Comparison of ENCODE assay signal across 1 cellular context in the genomic region with DNA sequence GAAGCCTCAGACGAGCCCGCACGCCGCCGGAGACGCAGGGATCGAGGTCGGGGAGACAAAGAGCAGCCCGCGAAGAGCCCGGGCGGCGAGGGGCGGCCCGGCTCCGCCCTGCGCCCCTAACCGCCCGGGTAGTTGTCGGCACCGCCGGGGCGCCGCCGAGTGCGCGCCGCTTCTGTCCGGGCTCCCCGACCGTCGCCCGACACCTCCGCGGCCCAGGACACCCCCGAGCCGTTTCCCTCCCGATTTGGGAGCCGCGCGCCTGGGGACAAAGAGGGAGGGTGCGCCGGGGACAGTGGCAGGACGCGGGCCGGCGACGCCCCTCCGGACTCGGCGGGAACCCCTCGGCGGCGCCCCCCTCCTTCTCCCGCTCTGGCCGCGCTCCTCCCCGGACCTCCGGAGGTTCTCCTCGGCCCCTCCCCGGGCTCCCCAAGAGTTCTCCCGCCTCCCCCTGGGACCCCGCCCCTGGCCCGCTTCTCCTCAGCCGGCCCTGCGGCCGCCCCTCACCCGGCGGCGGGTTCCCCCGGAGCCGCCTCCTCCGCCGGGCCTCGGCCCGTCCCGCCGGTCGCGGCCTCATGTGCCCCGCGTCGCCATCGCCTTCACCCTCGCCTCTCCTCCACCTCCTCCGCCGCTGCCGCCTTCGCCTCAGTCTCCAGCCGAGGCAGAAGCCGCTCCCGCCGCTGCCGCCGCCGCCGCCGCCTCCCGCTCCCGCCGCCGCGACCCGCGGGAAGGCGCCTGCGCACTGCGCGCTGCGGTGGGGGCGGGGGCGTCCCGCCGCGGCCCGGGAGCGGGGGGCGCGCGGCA.
TF ChIP-seq lines count a peak whose summit lies in the region.

A gene (minus strand): TSS at position 730 of the 801 bp plus-strand sequence. CDS start 24,470 bp downstream, outside the sequence.

TF ChIP-seq in HepG2, 621 proteins besides CTCF, POLR2A, EP300 and RAD21 (continued from another document and continues in another):
- TF ChIP-seq, protein P1, sequence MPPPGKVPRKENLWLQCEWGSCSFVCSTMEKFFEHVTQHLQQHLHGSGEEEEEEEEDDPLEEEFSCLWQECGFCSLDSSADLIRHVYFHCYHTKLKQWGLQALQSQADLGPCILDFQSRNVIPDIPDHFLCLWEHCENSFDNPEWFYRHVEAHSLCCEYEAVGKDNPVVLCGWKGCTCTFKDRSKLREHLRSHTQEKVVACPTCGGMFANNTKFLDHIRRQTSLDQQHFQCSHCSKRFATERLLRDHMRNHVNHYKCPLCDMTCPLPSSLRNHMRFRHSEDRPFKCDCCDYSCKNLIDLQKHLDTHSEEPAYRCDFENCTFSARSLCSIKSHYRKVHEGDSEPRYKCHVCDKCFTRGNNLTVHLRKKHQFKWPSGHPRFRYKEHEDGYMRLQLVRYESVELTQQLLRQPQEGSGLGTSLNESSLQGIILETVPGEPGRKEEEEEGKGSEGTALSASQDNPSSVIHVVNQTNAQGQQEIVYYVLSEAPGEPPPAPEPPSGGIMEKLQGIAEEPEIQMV (CRISPR knock-in tag; IDR thresholded peaks at IDR 0.05; ENCODE audit: low read depth), result no peak
- TF ChIP-seq NFIB (CRISPR knock-in tag; IDR thresholded peaks at IDR 0.05; ENCODE audit: borderline replicate concordance) (no peak), RFXANK (CRISPR knock-in tag; IDR thresholded peaks at IDR 0.05) (no peak), ZNF550 (CRISPR knock-in tag; IDR thresholded peaks at IDR 0.05; ENCODE audit: borderline replicate concordance) (no peak), ZC3H13 (CRISPR knock-in tag; IDR thresholded peaks at IDR 0.05) (no peak), ZNF773 (CRISPR knock-in tag; IDR thresholded peaks at IDR 0.05; ENCODE audit: borderline replicate concordance) (0 out of 2 replicates have a peak, but pooled peaks have one; percentile 21), ZNF331 (CRISPR knock-in tag; IDR thresholded peaks at IDR 0.05) (no peak), ZFYVE20 (CRISPR knock-in tag; IDR thresholded peaks at IDR 0.05; ENCODE audit: borderline replicate concordance, low read depth) (0 out of 2 replicates have a peak, but pooled peaks have one; percentile 31), CC2D1A (CRISPR knock-in tag; IDR thresholded peaks at IDR 0.05) (no peak), ZNF224 (CRISPR knock-in tag; IDR thresholded peaks at IDR 0.05) (no peak), NR1H2 (CRISPR knock-in tag; IDR thresholded peaks at IDR 0.05; ENCODE audit: borderline replicate concordance, low read depth) (no peak), MZF1 (CRISPR knock-in tag; IDR thresholded peaks at IDR 0.05; ENCODE audit: borderline replicate concordance) (no peak), MTA3 (CRISPR knock-in tag; IDR thresholded peaks at IDR 0.05) (no peak), ZNF556 (CRISPR knock-in tag; IDR thresholded peaks at IDR 0.05; ENCODE audit: borderline replicate concordance) (no peak), CCAR2 (optimal IDR thresholded peaks at IDR 0.05; ENCODE audit: low read depth, low read length) (no peak), ZFP82 (CRISPR knock-in tag; IDR thresholded peaks at IDR 0.05; ENCODE audit: borderline replicate concordance) (peak; percentile 58; the same call in 1 of the 2 replicates), ZNF20 (CRISPR knock-in tag; IDR thresholded peaks at IDR 0.05) (no peak), ZNF354B (CRISPR knock-in tag; IDR thresholded peaks at IDR 0.05) (no peak), ZNF776 (CRISPR knock-in tag; IDR thresholded peaks at IDR 0.05) (no peak), MAZ (IDR thresholded peaks at IDR 0.05; ENCODE audit: borderline replicate concordance, low read depth, low read length) (no peak), MAZ (CRISPR knock-in tag; IDR thresholded peaks at IDR 0.05; ENCODE audit: low read depth) (0 out of 2 replicates have a peak, but pooled peaks have one; percentile 30), EED (CRISPR knock-in tag; IDR thresholded peaks at IDR 0.05) (peak; percentile 61; the same call in 1 of the 2 replicates), SP4 (CRISPR knock-in tag; IDR thresholded peaks at IDR 0.05) (0 out of 2 replicates have a peak, but pooled peaks have one; percentile 9), MYC (CRISPR knock-in tag; IDR thresholded peaks at IDR 0.05; ENCODE audit: borderline replicate concordance) (no peak), ZNF44 (CRISPR knock-in tag; IDR thresholded peaks at IDR 0.05) (no peak)
- TF ChIP-seq, protein P2, sequence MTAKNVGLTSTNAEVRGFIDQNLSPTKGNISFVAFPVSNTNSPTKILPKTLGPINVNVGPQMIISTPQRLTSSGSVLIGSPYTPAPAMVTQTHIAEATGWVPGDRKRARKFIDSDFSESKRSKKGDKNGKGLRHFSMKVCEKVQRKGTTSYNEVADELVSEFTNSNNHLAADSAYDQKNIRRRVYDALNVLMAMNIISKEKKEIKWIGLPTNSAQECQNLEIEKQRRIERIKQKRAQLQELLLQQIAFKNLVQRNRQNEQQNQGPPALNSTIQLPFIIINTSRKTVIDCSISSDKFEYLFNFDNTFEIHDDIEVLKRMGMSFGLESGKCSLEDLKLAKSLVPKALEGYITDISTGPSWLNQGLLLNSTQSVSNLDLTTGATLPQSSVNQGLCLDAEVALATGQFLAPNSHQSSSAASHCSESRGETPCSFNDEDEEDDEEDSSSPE (CRISPR knock-in tag; IDR thresholded peaks at IDR 0.05), result 0 out of 2 replicates have a peak, but pooled peaks have one; percentile 26
- TF ChIP-seq, protein P3, sequence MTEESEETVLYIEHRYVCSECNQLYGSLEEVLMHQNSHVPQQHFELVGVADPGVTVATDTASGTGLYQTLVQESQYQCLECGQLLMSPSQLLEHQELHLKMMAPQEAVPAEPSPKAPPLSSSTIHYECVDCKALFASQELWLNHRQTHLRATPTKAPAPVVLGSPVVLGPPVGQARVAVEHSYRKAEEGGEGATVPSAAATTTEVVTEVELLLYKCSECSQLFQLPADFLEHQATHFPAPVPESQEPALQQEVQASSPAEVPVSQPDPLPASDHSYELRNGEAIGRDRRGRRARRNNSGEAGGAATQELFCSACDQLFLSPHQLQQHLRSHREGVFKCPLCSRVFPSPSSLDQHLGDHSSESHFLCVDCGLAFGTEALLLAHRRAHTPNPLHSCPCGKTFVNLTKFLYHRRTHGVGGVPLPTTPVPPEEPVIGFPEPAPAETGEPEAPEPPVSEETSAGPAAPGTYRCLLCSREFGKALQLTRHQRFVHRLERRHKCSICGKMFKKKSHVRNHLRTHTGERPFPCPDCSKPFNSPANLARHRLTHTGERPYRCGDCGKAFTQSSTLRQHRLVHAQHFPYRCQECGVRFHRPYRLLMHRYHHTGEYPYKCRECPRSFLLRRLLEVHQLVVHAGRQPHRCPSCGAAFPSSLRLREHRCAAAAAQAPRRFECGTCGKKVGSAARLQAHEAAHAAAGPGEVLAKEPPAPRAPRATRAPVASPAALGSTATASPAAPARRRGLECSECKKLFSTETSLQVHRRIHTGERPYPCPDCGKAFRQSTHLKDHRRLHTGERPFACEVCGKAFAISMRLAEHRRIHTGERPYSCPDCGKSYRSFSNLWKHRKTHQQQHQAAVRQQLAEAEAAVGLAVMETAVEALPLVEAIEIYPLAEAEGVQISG (CRISPR knock-in tag; IDR thresholded peaks at IDR 0.05), result no peak
- TF ChIP-seq, protein P4, sequence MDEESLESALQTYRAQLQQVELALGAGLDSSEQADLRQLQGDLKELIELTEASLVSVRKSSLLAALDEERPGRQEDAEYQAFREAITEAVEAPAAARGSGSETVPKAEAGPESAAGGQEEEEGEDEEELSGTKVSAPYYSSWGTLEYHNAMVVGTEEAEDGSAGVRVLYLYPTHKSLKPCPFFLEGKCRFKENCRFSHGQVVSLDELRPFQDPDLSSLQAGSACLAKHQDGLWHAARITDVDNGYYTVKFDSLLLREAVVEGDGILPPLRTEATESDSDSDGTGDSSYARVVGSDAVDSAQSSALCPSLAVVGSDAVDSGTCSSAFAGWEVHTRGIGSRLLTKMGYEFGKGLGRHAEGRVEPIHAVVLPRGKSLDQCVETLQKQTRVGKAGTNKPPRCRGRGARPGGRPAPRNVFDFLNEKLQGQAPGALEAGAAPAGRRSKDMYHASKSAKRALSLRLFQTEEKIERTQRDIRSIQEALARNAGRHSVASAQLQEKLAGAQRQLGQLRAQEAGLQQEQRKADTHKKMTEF (CRISPR knock-in tag; IDR thresholded peaks at IDR 0.05), result no peak
- TF ChIP-seq, protein P5, sequence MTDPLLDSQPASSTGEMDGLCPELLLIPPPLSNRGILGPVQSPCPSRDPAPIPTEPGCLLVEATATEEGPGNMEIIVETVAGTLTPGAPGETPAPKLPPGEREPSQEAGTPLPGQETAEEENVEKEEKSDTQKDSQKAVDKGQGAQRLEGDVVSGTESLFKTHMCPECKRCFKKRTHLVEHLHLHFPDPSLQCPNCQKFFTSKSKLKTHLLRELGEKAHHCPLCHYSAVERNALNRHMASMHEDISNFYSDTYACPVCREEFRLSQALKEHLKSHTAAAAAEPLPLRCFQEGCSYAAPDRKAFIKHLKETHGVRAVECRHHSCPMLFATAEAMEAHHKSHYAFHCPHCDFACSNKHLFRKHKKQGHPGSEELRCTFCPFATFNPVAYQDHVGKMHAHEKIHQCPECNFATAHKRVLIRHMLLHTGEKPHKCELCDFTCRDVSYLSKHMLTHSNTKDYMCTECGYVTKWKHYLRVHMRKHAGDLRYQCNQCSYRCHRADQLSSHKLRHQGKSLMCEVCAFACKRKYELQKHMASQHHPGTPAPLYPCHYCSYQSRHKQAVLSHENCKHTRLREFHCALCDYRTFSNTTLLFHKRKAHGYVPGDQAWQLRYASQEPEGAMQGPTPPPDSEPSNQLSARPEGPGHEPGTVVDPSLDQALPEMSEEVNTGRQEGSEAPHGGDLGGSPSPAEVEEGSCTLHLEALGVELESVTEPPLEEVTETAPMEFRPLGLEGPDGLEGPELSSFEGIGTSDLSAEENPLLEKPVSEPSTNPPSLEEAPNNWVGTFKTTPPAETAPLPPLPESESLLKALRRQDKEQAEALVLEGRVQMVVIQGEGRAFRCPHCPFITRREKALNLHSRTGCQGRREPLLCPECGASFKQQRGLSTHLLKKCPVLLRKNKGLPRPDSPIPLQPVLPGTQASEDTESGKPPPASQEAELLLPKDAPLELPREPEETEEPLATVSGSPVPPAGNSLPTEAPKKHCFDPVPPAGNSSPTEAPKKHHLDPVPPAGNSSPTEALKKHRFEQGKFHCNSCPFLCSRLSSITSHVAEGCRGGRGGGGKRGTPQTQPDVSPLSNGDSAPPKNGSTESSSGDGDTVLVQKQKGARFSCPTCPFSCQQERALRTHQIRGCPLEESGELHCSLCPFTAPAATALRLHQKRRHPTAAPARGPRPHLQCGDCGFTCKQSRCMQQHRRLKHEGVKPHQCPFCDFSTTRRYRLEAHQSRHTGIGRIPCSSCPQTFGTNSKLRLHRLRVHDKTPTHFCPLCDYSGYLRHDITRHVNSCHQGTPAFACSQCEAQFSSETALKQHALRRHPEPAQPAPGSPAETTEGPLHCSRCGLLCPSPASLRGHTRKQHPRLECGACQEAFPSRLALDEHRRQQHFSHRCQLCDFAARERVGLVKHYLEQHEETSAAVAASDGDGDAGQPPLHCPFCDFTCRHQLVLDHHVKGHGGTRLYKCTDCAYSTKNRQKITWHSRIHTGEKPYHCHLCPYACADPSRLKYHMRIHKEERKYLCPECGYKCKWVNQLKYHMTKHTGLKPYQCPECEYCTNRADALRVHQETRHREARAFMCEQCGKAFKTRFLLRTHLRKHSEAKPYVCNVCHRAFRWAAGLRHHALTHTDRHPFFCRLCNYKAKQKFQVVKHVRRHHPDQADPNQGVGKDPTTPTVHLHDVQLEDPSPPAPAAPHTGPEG (CRISPR knock-in tag; IDR thresholded peaks at IDR 0.05), result no peak
- TF ChIP-seq, protein P6, sequence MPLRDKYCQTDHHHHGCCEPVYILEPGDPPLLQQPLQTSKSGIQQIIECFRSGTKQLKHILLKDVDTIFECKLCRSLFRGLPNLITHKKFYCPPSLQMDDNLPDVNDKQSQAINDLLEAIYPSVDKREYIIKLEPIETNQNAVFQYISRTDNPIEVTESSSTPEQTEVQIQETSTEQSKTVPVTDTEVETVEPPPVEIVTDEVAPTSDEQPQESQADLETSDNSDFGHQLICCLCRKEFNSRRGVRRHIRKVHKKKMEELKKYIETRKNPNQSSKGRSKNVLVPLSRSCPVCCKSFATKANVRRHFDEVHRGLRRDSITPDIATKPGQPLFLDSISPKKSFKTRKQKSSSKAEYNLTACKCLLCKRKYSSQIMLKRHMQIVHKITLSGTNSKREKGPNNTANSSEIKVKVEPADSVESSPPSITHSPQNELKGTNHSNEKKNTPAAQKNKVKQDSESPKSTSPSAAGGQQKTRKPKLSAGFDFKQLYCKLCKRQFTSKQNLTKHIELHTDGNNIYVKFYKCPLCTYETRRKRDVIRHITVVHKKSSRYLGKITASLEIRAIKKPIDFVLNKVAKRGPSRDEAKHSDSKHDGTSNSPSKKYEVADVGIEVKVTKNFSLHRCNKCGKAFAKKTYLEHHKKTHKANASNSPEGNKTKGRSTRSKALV (CRISPR knock-in tag; IDR thresholded peaks at IDR 0.05), result peak; percentile 67; the same call in 1 of the 2 replicates
- TF ChIP-seq, protein P7, sequence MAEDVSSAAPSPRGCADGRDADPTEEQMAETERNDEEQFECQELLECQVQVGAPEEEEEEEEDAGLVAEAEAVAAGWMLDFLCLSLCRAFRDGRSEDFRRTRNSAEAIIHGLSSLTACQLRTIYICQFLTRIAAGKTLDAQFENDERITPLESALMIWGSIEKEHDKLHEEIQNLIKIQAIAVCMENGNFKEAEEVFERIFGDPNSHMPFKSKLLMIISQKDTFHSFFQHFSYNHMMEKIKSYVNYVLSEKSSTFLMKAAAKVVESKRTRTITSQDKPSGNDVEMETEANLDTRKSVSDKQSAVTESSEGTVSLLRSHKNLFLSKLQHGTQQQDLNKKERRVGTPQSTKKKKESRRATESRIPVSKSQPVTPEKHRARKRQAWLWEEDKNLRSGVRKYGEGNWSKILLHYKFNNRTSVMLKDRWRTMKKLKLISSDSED (CRISPR knock-in tag; IDR thresholded peaks at IDR 0.05), result no peak
- TF ChIP-seq, protein P8, sequence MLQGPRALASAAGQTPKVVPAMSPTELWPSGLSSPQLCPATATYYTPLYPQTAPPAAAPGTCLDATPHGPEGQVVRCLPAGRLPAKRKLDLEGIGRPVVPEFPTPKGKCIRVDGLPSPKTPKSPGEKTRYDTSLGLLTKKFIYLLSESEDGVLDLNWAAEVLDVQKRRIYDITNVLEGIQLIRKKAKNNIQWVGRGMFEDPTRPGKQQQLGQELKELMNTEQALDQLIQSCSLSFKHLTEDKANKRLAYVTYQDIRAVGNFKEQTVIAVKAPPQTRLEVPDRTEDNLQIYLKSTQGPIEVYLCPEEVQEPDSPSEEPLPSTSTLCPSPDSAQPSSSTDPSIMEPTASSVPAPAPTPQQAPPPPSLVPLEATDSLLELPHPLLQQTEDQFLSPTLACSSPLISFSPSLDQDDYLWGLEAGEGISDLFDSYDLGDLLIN (CRISPR knock-in tag; IDR thresholded peaks at IDR 0.05; ENCODE audit: borderline replicate concordance), result no peak
- TF ChIP-seq, protein P9, sequence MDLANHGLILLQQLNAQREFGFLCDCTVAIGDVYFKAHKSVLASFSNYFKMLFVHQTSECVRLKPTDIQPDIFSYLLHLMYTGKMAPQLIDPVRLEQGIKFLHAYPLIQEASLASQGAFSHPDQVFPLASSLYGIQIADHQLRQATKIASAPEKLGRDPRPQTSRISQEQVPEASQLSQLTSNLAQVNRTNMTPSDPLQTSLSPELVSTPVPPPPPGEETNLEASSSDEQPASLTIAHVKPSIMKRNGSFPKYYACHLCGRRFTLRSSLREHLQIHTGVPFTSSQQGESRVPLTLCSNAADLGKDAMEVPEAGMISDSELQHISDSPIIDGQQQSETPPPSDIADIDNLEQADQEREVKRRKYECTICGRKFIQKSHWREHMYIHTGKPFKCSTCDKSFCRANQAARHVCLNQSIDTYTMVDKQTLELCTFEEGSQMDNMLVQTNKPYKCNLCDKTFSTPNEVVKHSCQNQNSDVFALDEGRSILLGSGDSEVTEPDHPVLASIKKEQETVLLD (CRISPR knock-in tag; IDR thresholded peaks at IDR 0.05; ENCODE audit: low read depth), result peak; percentile 44; the same call in 1 of the 2 replicates
- TF ChIP-seq, protein P10, sequence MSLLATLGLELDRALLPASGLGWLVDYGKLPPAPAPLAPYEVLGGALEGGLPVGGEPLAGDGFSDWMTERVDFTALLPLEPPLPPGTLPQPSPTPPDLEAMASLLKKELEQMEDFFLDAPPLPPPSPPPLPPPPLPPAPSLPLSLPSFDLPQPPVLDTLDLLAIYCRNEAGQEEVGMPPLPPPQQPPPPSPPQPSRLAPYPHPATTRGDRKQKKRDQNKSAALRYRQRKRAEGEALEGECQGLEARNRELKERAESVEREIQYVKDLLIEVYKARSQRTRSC (CRISPR knock-in tag; IDR thresholded peaks at IDR 0.05; ENCODE audit: low read depth), result no peak
